8 cellular contexts compared by ENCODE assay signal in the genomic region with DNA sequence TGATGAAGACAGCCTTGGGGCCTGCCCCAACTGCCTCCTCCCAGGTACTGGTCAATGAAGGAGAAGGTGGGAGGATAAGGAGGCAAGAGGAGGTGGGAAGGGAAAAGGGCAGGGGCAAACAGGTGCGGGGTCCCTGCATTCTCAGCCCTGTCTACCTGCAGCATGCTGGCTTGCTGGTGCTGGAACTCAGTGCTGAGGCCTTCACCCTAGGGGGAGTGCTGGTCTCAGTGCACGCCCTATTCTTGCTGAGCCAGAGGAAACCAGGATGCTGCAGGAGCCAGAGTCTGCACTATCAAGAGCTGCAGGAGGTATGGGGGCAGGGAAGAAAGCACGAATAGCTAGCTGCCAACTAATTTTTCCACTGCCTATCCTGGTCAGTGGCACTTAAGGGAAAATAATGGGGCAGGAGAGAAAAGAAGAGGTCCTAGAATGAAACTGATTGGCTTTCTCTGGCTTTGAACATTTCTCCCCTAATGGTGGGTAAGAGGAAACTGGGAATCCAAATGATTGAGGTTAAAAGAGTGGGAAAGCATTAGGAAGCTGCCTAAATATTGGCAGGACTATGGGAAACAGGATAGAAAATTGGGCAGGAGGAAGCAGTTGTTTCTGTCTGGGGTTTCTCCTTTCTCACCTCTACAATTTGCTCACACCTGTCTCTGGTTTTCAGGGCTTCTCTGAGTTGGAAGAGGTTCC. TPM values are rescaled to one million over a fixed set of nuclear protein-coding genes. Genes with fewer than 3 reads are reported as not detected.
DNase-seq lines count a peak whose midpoint lies in the region; ATAC-seq and TF ChIP-seq lines count a peak whose summit lies in the region.

No MANE protein-coding gene starts in this region.

- no peak for TF ChIP-seq CTCF in glutamatergic neuron (IDR thresholded peaks at IDR 0.05; ENCODE audit: partially characterized antibody, unreplicated experiment)

- no peaks in the 10 kb centered on the region for H3K36me3 ChIP-seq in SK-N-MC (ENCODE audit: insufficient read depth, low read length)

- no peaks in the 10 kb centered on the region for H3K9me3 ChIP-seq in SK-N-MC (ENCODE audit: low read depth, low read length)

- peak overlapping the region; percentile 94 for H3K9ac ChIP-seq in SK-N-MC (ENCODE audit: insufficient read length)

- peak overlapping the region; percentile 86 for H3K4me3 ChIP-seq in SK-N-MC

- H3K4me1 Mint-ChIP-seq in T-helper 2 cell treated with Interferon-gamma antibody and Interleukin-4, amounts not matched to agents 5 μg/mL and 100 μg/mL, for 36 hours (ENCODE audit: low read depth), result peaks cover 37% of the 10 kb centered on the region
- peaks cover 43% of the 10 kb centered on the region for H3K4me1 Mint-ChIP-seq in glutamatergic neuron (ENCODE audit: low read depth, unreplicated experiment)
- H3K4me1 Mint-ChIP-seq in stimulated activated naive CD8-positive, alpha-beta T cell treated with anti-CD3 and anti-CD28 coated beads, Interleukin-15, amount 100 ng/mL, for 72 hours, result peaks cover 46% of the 10 kb centered on the region

- peaks cover 8% of the 10 kb centered on the region for H3K27me3 Mint-ChIP-seq in T-helper 2 cell treated with Interferon-gamma antibody and Interleukin-4, amounts not matched to agents 5 μg/mL and 100 μg/mL, for 36 hours (ENCODE audit: low read depth)
- peaks cover 13% of the 10 kb centered on the region for H3K27me3 Mint-ChIP-seq in glutamatergic neuron (ENCODE audit: unreplicated experiment)
- no peaks in the 10 kb centered on the region for H3K27me3 Mint-ChIP-seq in stimulated activated naive CD8-positive, alpha-beta T cell treated with anti-CD3 and anti-CD28 coated beads, Interleukin-15, amount 100 ng/mL, for 72 hours

- peak overlapping the region; percentile 76 for H3K27ac Mint-ChIP-seq in T-helper 2 cell treated with Interferon-gamma antibody and Interleukin-4, amounts not matched to agents 5 μg/mL and 100 μg/mL, for 36 hours
- H3K27ac Mint-ChIP-seq in glutamatergic neuron (ENCODE audit: unreplicated experiment), result peak overlapping the region; percentile 59
- H3K27ac Mint-ChIP-seq in stimulated activated naive CD8-positive, alpha-beta T cell treated with anti-CD3 and anti-CD28 coated beads, Interleukin-15, amount 100 ng/mL, for 72 hours, result peak overlapping the region; percentile 37 to 40

- no peaks in the 10 kb centered on the region for H3K36me3 Mint-ChIP-seq in T-helper 2 cell treated with Interferon-gamma antibody and Interleukin-4, amounts not matched to agents 5 μg/mL and 100 μg/mL, for 36 hours (ENCODE audit: low read depth)
- peaks cover 3% of the 10 kb centered on the region for H3K36me3 Mint-ChIP-seq in glutamatergic neuron (ENCODE audit: unreplicated experiment)

- DNase-seq in T-helper 2 cell treated with Interferon-gamma antibody and Interleukin-4, amounts not matched to agents 5 μg/mL and 100 μg/mL, for 36 hours (ENCODE audit: low spot score), result no peak
- DNase-seq in T-helper 2 cell, result no peak
- DNase-seq in SK-N-MC (ENCODE audit: low read depth, low spot score), result no peak
- no peak for DNase-seq in glutamatergic neuron
- DNase-seq in stimulated activated naive CD8-positive, alpha-beta T cell treated with anti-CD3 and anti-CD28 coated beads, Interleukin-15, amount 100 ng/mL, for 72 hours, result no peak
- DNase-seq in Kasumi-1 (lab: John Stamatoyannopoulos, UW), result no peak
- no peak for DNase-seq in T-helper 9 cell

- H3K4me3 Mint-ChIP-seq in T-helper 2 cell treated with Interferon-gamma antibody and Interleukin-4, amounts not matched to agents 5 μg/mL and 100 μg/mL, for 36 hours, result peak overlapping the region; percentile 89
- H3K4me3 Mint-ChIP-seq in glutamatergic neuron (ENCODE audit: unreplicated experiment), result peak overlapping the region; percentile 98
- H3K4me3 Mint-ChIP-seq in stimulated activated naive CD8-positive, alpha-beta T cell treated with anti-CD3 and anti-CD28 coated beads, Interleukin-15, amount 100 ng/mL, for 72 hours, result peak overlapping the region; percentile 86 to 98

- no peaks in the 10 kb centered on the region for H3K9me3 Mint-ChIP-seq in T-helper 2 cell treated with Interferon-gamma antibody and Interleukin-4, amounts not matched to agents 5 μg/mL and 100 μg/mL, for 36 hours
- peaks cover 13% of the 10 kb centered on the region for H3K9me3 Mint-ChIP-seq in glutamatergic neuron (ENCODE audit: unreplicated experiment)
- H3K9me3 Mint-ChIP-seq in stimulated activated naive CD8-positive, alpha-beta T cell treated with anti-CD3 and anti-CD28 coated beads, Interleukin-15, amount 100 ng/mL, for 72 hours, result no peaks in the 10 kb centered on the region

- ATAC-seq in stimulated activated naive CD8-positive, alpha-beta T cell treated with anti-CD3 and anti-CD28 coated beads, Interleukin-15, amount 100 ng/mL, for 72 hours, result no peak
- ATAC-seq in esophagus mucosa, result no peak

- H3K27ac ChIP-seq in SK-N-MC, result no peak overlapping the region

RNA-seq across cellular contexts. Expression of a gene that starts 1.8 kb away (rescaled TPM):
- total RNA-seq in glutamatergic neuron (ENCODE audit: unreplicated experiment) (0.64 TPM), esophagus mucosa (1.6 TPM)

RNA-seq across cellular contexts. Expression of a gene that starts 4.2 kb away (rescaled TPM):
- total RNA-seq in glutamatergic neuron (ENCODE audit: unreplicated experiment), result 103 TPM
- total RNA-seq in esophagus mucosa, result 40.4 TPM

RNA-seq across cellular contexts. Expression of a gene that starts 32.5 kb away (rescaled TPM):
- total RNA-seq in glutamatergic neuron (ENCODE audit: unreplicated experiment) (42.4 TPM), esophagus mucosa (2.3 TPM)

RNA-seq across cellular contexts. Expression of a gene that starts 45.0 kb away (rescaled TPM):
- total RNA-seq in glutamatergic neuron (ENCODE audit: unreplicated experiment), result not detected
- not detected for total RNA-seq in esophagus mucosa

RNA-seq across cellular contexts. Expression of a gene that starts 53.2 kb away (rescaled TPM):
- total RNA-seq in glutamatergic neuron (ENCODE audit: unreplicated experiment) (not detected), esophagus mucosa (not detected)

Comparison
In these comparisons a context has a peak if more than half of its experiments do, and no peak if none do; other contexts are left out.
1. RNA of a gene that starts 32.5 kb away (total RNA-seq): 42.4 TPM in glutamatergic neuron (single experiment); 2.3 TPM in esophagus mucosa (single experiment); every median in the first group is over 10 times any median in the second.
2. Peak in every context shown above with its lines, with median percentiles within 50 percentile points of each other: H3K27ac Mint-ChIP-seq and H3K4me3 Mint-ChIP-seq.